Comparison of ENCODE assay signal across 11 cellular contexts in genomic region chr16:85329059-85329812, GRCh38.
DNase-seq lines count a peak whose midpoint lies in the region; ATAC-seq lines count a peak whose summit lies in the region.
"Had no signal": no experiment of that assay in that cellular context is flagged by ENCODE, and none has a peak within 500 bp of the region (broad histone marks: within the 10 kb centered on the region; RNA-seq: fewer than 3 reads in every experiment).

No MANE protein-coding gene starts in this region.

- no peaks in the 10 kb centered on the region for H3K9me3 Mint-ChIP-seq in activated CD4-positive, alpha-beta T cell treated with anti-CD3 and anti-CD28 coated beads, Interleukin-2, amount 10 ng/mL, durations not matched to agents 24 days and 14 days
- H3K9me3 Mint-ChIP-seq in activated CD4-positive, alpha-beta memory T cell treated with anti-CD3 and anti-CD28 coated beads for 36 hours, result no peaks in the 10 kb centered on the region

- POLR2A ChIA-PET in activated CD4-positive, alpha-beta memory T cell treated with anti-CD3 and anti-CD28 coated beads for 36 hours (lab: Charles Lee), result no interaction called here

- no peaks in the 10 kb centered on the region for H3K36me3 Mint-ChIP-seq in activated CD4-positive, alpha-beta T cell treated with anti-CD3 and anti-CD28 coated beads, Interleukin-2, amount 10 ng/mL, durations not matched to agents 24 days and 14 days (ENCODE audit: low read depth)
- H3K36me3 Mint-ChIP-seq in activated CD4-positive, alpha-beta memory T cell treated with anti-CD3 and anti-CD28 coated beads for 36 hours, result no peaks in the 10 kb centered on the region

- intact Hi-C loops in sciatic nerve (cut with DNase I), result no loop called here
- intact Hi-C loops in activated CD4-positive, alpha-beta T cell treated with anti-CD3 and anti-CD28 coated beads, Interleukin-2, amount 10 ng/mL, durations not matched to agents 24 days and 14 days (cut with micrococcal nuclease), result no loop called here
- intact Hi-C loops in activated CD4-positive, alpha-beta memory T cell treated with anti-CD3 and anti-CD28 coated beads for 36 hours (cut with micrococcal nuclease), result no loop called here

- no peak overlapping the region for H3K4me3 Mint-ChIP-seq in activated CD4-positive, alpha-beta T cell treated with anti-CD3 and anti-CD28 coated beads, Interleukin-2, amount 10 ng/mL, durations not matched to agents 24 days and 14 days
- H3K4me3 Mint-ChIP-seq in activated CD4-positive, alpha-beta memory T cell treated with anti-CD3 and anti-CD28 coated beads for 36 hours, result no peak overlapping the region
- H3K4me3 Mint-ChIP-seq: activated B cell treated with CpG ODN at 0.5 μM for 24 hours had no signal

- H3K27ac Mint-ChIP-seq in activated CD4-positive, alpha-beta T cell treated with anti-CD3 and anti-CD28 coated beads, Interleukin-2, amount 10 ng/mL, durations not matched to agents 24 days and 14 days, result no peak overlapping the region
- H3K27ac Mint-ChIP-seq in activated CD4-positive, alpha-beta memory T cell treated with anti-CD3 and anti-CD28 coated beads for 36 hours, result no peak overlapping the region
- H3K27ac Mint-ChIP-seq: activated B cell treated with CpG ODN at 0.5 μM for 24 hours had no signal

- CTCF ChIA-PET in activated CD4-positive, alpha-beta memory T cell treated with anti-CD3 and anti-CD28 coated beads for 36 hours (lab: Charles Lee), result no interaction called here

- peak; percentile 14 for ATAC-seq in sciatic nerve
- ATAC-seq in GM21367 (IDR thresholded peaks at IDR 0.05; ENCODE audit: unreplicated experiment), result no peak
- ATAC-seq: gastroesophageal sphincter had no signal

- H3K27me3 Mint-ChIP-seq in activated CD4-positive, alpha-beta T cell treated with anti-CD3 and anti-CD28 coated beads, Interleukin-2, amount 10 ng/mL, durations not matched to agents 24 days and 14 days, result peaks cover 11% of the 10 kb centered on the region
- H3K27me3 Mint-ChIP-seq in activated CD4-positive, alpha-beta memory T cell treated with anti-CD3 and anti-CD28 coated beads for 36 hours, result peaks cover 11% of the 10 kb centered on the region

- DNase-seq in NCI-H2196 (lab: John Stamatoyannopoulos, UW; ENCODE audit: unreplicated experiment) (peak; percentile 13), NCI-H2196 treated with DMSO at 0.1 percent for 48 hours (lab: John Stamatoyannopoulos, UW; ENCODE audit: unreplicated experiment) (no peak), NCI-H524 treated with DMSO at 0.1 percent for 48 hours (lab: John Stamatoyannopoulos, UW) (peak; percentile 82), ecto neural progenitor cell (ENCODE audit: low spot score) (peak; percentile 78), sciatic nerve (ENCODE audit: low spot score) (no peak)
- no peak for DNase-seq in activated CD4-positive, alpha-beta T cell treated with anti-CD3 and anti-CD28 coated beads, Interleukin-2, amount 10 ng/mL, durations not matched to agents 24 days and 14 days
- no peak for DNase-seq in activated CD4-positive, alpha-beta memory T cell treated with anti-CD3 and anti-CD28 coated beads for 36 hours
- DNase-seq: ACHN, activated B cell treated with CpG ODN at 0.5 μM for 24 hours had no signal

- H3K4me1 Mint-ChIP-seq in activated CD4-positive, alpha-beta T cell treated with anti-CD3 and anti-CD28 coated beads, Interleukin-2, amount 10 ng/mL, durations not matched to agents 24 days and 14 days, result peaks cover 5% of the 10 kb centered on the region
- H3K4me1 Mint-ChIP-seq in activated CD4-positive, alpha-beta memory T cell treated with anti-CD3 and anti-CD28 coated beads for 36 hours (ENCODE audit: low read depth), result peaks cover 3% of the 10 kb centered on the region

Comparison
In these comparisons a context has a peak if more than half of its experiments do, and no peak if none do; other contexts are left out.
1. DNase-seq: peak in NCI-H2196 (single experiment), NCI-H524 treated with DMSO at 0.1 percent for 48 hours (single experiment) and ecto neural progenitor cell (single experiment); none in NCI-H2196 treated with DMSO at 0.1 percent for 48 hours (single experiment), sciatic nerve (single experiment), activated CD4-positive, alpha-beta T cell treated with anti-CD3 and anti-CD28 coated beads, Interleukin-2, amount 10 ng/mL, durations not matched to agents 24 days and 14 days (single experiment) and activated CD4-positive, alpha-beta memory T cell treated with anti-CD3 and anti-CD28 coated beads for 36 hours (single experiment).